1 cellular context compared by ENCODE assay signal in the genomic region with DNA sequence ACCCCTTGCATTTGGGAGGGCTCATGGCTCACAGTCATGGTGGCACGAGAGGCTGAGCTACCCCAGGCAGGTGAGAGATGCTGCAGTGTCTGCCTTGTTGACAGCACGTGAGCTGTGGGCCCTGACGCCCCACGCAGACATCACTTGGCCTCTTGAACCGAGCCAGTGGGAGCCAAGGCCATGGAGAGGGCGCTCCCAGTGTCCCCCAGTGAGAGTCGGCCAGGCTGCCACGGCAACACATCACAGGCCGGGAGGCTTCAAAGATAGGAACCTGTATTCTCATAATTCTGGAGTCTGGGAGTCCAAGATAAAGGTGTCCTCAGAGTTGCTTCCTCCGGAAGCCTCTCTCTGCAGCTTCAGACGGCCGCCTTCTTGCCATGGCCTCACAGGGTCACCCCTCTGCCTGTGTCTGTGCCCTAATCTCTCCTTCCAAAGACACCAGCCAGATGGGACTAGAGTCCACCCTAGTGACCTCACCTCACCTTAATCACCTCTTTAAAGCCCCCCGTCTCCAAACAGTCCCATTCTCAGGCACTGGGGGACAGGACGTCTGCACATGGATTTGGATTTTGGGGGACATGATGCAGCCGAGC.
TF ChIP-seq lines count a peak whose summit lies in the region.

No MANE protein-coding gene starts in this region.

TF ChIP-seq in K562, 482 proteins besides CTCF, POLR2A, EP300 and RAD21 (continued from another document and continues in another):
- TF ChIP-seq, protein P1, sequence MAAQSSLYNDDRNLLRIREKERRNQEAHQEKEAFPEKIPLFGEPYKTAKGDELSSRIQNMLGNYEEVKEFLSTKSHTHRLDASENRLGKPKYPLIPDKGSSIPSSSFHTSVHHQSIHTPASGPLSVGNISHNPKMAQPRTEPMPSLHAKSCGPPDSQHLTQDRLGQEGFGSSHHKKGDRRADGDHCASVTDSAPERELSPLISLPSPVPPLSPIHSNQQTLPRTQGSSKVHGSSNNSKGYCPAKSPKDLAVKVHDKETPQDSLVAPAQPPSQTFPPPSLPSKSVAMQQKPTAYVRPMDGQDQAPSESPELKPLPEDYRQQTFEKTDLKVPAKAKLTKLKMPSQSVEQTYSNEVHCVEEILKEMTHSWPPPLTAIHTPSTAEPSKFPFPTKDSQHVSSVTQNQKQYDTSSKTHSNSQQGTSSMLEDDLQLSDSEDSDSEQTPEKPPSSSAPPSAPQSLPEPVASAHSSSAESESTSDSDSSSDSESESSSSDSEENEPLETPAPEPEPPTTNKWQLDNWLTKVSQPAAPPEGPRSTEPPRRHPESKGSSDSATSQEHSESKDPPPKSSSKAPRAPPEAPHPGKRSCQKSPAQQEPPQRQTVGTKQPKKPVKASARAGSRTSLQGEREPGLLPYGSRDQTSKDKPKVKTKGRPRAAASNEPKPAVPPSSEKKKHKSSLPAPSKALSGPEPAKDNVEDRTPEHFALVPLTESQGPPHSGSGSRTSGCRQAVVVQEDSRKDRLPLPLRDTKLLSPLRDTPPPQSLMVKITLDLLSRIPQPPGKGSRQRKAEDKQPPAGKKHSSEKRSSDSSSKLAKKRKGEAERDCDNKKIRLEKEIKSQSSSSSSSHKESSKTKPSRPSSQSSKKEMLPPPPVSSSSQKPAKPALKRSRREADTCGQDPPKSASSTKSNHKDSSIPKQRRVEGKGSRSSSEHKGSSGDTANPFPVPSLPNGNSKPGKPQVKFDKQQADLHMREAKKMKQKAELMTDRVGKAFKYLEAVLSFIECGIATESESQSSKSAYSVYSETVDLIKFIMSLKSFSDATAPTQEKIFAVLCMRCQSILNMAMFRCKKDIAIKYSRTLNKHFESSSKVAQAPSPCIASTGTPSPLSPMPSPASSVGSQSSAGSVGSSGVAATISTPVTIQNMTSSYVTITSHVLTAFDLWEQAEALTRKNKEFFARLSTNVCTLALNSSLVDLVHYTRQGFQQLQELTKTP (IDR thresholded peaks at IDR 0.05; ENCODE audit: low read depth in 1 of 2, partially characterized antibody in 2 of 2) = no peak
- TF ChIP-seq STAT5A (IDR thresholded peaks at IDR 0.05; ENCODE audit: borderline replicate concordance, low read length) = peak; percentile 91
- peak; percentile 95 for TF ChIP-seq TEAD4 (IDR thresholded peaks at IDR 0.05; ENCODE audit: low read length)
- no peak for TF ChIP-seq TEAD4 (CRISPR knock-in tag; IDR thresholded peaks at IDR 0.05; ENCODE audit: borderline replicate concordance)
- TF ChIP-seq, protein P2, sequence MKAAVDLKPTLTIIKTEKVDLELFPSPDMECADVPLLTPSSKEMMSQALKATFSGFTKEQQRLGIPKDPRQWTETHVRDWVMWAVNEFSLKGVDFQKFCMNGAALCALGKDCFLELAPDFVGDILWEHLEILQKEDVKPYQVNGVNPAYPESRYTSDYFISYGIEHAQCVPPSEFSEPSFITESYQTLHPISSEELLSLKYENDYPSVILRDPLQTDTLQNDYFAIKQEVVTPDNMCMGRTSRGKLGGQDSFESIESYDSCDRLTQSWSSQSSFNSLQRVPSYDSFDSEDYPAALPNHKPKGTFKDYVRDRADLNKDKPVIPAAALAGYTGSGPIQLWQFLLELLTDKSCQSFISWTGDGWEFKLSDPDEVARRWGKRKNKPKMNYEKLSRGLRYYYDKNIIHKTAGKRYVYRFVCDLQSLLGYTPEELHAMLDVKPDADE (conservative IDR thresholded peaks at IDR 0.05; ENCODE audit: control insufficient read depth, low read depth, low read length) = peak; percentile 62; the same call in 1 of the 2 replicates
- peak; percentile 43 for TF ChIP-seq TAF9B (IDR thresholded peaks at IDR 0.05; ENCODE audit: partially characterized antibody)
- peak; percentile 84 for TF ChIP-seq CXXC5 (CRISPR knock-in tag; IDR thresholded peaks at IDR 0.05)
- TF ChIP-seq EWSR1 (IDR thresholded peaks at IDR 0.05; ENCODE audit: borderline replicate concordance, low read depth, partially characterized antibody) = no peak
- TF ChIP-seq ZNF785 (CRISPR knock-in tag; IDR thresholded peaks at IDR 0.05) = no peak
- peak; percentile 93 for TF ChIP-seq RFX1 (IDR thresholded peaks at IDR 0.05)
- TF ChIP-seq TCF3 (CRISPR knock-in tag; IDR thresholded peaks at IDR 0.05) = peak; percentile 98
- TF ChIP-seq NR2C2 (CRISPR knock-in tag; IDR thresholded peaks at IDR 0.05) = no peak
- peak; percentile 72 for TF ChIP-seq NR2C2 (tag; IDR thresholded peaks at IDR 0.05)
- peak; percentile 96 for TF ChIP-seq TAL1 (IDR thresholded peaks at IDR 0.05)
- TF ChIP-seq, protein P3, sequence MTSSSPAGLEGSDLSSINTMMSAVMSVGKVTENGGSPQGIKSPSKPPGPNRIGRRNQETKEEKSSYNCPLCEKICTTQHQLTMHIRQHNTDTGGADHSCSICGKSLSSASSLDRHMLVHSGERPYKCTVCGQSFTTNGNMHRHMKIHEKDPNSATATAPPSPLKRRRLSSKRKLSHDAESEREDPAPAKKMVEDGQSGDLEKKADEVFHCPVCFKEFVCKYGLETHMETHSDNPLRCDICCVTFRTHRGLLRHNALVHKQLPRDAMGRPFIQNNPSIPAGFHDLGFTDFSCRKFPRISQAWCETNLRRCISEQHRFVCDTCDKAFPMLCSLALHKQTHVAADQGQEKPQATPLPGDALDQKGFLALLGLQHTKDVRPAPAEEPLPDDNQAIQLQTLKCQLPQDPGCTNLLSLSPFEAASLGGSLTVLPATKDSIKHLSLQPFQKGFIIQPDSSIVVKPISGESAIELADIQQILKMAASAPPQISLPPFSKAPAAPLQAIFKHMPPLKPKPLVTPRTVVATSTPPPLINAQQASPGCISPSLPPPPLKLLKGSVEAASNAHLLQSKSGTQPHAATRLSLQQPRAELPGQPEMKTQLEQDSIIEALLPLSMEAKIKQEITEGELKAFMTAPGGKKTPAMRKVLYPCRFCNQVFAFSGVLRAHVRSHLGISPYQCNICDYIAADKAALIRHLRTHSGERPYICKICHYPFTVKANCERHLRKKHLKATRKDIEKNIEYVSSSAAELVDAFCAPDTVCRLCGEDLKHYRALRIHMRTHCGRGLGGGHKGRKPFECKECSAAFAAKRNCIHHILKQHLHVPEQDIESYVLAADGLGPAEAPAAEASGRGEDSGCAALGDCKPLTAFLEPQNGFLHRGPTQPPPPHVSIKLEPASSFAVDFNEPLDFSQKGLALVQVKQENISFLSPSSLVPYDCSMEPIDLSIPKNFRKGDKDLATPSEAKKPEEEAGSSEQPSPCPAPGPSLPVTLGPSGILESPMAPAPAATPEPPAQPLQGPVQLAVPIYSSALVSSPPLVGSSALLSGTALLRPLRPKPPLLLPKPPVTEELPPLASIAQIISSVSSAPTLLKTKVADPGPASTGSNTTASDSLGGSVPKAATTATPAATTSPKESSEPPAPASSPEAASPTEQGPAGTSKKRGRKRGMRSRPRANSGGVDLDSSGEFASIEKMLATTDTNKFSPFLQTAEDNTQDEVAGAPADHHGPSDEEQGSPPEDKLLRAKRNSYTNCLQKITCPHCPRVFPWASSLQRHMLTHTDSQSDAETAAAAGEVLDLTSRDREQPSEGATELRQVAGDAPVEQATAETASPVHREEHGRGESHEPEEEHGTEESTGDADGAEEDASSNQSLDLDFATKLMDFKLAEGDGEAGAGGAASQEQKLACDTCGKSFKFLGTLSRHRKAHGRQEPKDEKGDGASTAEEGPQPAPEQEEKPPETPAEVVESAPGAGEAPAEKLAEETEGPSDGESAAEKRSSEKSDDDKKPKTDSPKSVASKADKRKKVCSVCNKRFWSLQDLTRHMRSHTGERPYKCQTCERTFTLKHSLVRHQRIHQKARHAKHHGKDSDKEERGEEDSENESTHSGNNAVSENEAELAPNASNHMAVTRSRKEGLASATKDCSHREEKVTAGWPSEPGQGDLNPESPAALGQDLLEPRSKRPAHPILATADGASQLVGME (CRISPR knock-in tag; IDR thresholded peaks at IDR 0.05) = peak; percentile 76; the same call in 1 of the 2 replicates
- no peak for TF ChIP-seq ZNF24 (IDR thresholded peaks at IDR 0.05)
- TF ChIP-seq CBX5 (IDR thresholded peaks at IDR 0.05; ENCODE audit: borderline replicate concordance, low read depth) = peak; percentile 77
- TF ChIP-seq, protein P4, sequence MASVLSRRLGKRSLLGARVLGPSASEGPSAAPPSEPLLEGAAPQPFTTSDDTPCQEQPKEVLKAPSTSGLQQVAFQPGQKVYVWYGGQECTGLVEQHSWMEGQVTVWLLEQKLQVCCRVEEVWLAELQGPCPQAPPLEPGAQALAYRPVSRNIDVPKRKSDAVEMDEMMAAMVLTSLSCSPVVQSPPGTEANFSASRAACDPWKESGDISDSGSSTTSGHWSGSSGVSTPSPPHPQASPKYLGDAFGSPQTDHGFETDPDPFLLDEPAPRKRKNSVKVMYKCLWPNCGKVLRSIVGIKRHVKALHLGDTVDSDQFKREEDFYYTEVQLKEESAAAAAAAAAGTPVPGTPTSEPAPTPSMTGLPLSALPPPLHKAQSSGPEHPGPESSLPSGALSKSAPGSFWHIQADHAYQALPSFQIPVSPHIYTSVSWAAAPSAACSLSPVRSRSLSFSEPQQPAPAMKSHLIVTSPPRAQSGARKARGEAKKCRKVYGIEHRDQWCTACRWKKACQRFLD (CRISPR knock-in tag; IDR thresholded peaks at IDR 0.05) = peak; percentile 88
- 0 out of 2 replicates have a peak, but pooled peaks have one; percentile 42 for TF ChIP-seq TOE1 (IDR thresholded peaks at IDR 0.05; ENCODE audit: borderline replicate concordance)
- no peak for TF ChIP-seq TOE1 (CRISPR knock-in tag; IDR thresholded peaks at IDR 0.05; ENCODE audit: borderline replicate concordance, low read depth)
- TF ChIP-seq, protein P5, sequence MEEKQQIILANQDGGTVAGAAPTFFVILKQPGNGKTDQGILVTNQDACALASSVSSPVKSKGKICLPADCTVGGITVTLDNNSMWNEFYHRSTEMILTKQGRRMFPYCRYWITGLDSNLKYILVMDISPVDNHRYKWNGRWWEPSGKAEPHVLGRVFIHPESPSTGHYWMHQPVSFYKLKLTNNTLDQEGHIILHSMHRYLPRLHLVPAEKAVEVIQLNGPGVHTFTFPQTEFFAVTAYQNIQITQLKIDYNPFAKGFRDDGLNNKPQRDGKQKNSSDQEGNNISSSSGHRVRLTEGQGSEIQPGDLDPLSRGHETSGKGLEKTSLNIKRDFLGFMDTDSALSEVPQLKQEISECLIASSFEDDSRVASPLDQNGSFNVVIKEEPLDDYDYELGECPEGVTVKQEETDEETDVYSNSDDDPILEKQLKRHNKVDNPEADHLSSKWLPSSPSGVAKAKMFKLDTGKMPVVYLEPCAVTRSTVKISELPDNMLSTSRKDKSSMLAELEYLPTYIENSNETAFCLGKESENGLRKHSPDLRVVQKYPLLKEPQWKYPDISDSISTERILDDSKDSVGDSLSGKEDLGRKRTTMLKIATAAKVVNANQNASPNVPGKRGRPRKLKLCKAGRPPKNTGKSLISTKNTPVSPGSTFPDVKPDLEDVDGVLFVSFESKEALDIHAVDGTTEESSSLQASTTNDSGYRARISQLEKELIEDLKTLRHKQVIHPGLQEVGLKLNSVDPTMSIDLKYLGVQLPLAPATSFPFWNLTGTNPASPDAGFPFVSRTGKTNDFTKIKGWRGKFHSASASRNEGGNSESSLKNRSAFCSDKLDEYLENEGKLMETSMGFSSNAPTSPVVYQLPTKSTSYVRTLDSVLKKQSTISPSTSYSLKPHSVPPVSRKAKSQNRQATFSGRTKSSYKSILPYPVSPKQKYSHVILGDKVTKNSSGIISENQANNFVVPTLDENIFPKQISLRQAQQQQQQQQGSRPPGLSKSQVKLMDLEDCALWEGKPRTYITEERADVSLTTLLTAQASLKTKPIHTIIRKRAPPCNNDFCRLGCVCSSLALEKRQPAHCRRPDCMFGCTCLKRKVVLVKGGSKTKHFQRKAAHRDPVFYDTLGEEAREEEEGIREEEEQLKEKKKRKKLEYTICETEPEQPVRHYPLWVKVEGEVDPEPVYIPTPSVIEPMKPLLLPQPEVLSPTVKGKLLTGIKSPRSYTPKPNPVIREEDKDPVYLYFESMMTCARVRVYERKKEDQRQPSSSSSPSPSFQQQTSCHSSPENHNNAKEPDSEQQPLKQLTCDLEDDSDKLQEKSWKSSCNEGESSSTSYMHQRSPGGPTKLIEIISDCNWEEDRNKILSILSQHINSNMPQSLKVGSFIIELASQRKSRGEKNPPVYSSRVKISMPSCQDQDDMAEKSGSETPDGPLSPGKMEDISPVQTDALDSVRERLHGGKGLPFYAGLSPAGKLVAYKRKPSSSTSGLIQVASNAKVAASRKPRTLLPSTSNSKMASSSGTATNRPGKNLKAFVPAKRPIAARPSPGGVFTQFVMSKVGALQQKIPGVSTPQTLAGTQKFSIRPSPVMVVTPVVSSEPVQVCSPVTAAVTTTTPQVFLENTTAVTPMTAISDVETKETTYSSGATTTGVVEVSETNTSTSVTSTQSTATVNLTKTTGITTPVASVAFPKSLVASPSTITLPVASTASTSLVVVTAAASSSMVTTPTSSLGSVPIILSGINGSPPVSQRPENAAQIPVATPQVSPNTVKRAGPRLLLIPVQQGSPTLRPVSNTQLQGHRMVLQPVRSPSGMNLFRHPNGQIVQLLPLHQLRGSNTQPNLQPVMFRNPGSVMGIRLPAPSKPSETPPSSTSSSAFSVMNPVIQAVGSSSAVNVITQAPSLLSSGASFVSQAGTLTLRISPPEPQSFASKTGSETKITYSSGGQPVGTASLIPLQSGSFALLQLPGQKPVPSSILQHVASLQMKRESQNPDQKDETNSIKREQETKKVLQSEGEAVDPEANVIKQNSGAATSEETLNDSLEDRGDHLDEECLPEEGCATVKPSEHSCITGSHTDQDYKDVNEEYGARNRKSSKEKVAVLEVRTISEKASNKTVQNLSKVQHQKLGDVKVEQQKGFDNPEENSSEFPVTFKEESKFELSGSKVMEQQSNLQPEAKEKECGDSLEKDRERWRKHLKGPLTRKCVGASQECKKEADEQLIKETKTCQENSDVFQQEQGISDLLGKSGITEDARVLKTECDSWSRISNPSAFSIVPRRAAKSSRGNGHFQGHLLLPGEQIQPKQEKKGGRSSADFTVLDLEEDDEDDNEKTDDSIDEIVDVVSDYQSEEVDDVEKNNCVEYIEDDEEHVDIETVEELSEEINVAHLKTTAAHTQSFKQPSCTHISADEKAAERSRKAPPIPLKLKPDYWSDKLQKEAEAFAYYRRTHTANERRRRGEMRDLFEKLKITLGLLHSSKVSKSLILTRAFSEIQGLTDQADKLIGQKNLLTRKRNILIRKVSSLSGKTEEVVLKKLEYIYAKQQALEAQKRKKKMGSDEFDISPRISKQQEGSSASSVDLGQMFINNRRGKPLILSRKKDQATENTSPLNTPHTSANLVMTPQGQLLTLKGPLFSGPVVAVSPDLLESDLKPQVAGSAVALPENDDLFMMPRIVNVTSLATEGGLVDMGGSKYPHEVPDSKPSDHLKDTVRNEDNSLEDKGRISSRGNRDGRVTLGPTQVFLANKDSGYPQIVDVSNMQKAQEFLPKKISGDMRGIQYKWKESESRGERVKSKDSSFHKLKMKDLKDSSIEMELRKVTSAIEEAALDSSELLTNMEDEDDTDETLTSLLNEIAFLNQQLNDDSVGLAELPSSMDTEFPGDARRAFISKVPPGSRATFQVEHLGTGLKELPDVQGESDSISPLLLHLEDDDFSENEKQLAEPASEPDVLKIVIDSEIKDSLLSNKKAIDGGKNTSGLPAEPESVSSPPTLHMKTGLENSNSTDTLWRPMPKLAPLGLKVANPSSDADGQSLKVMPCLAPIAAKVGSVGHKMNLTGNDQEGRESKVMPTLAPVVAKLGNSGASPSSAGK (IDR thresholded peaks at IDR 0.05) = peak; percentile 86
- TF ChIP-seq, protein P6, sequence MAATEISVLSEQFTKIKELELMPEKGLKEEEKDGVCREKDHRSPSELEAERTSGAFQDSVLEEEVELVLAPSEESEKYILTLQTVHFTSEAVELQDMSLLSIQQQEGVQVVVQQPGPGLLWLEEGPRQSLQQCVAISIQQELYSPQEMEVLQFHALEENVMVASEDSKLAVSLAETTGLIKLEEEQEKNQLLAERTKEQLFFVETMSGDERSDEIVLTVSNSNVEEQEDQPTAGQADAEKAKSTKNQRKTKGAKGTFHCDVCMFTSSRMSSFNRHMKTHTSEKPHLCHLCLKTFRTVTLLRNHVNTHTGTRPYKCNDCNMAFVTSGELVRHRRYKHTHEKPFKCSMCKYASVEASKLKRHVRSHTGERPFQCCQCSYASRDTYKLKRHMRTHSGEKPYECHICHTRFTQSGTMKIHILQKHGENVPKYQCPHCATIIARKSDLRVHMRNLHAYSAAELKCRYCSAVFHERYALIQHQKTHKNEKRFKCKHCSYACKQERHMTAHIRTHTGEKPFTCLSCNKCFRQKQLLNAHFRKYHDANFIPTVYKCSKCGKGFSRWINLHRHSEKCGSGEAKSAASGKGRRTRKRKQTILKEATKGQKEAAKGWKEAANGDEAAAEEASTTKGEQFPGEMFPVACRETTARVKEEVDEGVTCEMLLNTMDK (IDR thresholded peaks at IDR 0.05; ENCODE audit: borderline replicate concordance, insufficient read depth, low read depth, low read length, poor library complexity, severe bottlenecking) = no peak
